In the genomic region with DNA sequence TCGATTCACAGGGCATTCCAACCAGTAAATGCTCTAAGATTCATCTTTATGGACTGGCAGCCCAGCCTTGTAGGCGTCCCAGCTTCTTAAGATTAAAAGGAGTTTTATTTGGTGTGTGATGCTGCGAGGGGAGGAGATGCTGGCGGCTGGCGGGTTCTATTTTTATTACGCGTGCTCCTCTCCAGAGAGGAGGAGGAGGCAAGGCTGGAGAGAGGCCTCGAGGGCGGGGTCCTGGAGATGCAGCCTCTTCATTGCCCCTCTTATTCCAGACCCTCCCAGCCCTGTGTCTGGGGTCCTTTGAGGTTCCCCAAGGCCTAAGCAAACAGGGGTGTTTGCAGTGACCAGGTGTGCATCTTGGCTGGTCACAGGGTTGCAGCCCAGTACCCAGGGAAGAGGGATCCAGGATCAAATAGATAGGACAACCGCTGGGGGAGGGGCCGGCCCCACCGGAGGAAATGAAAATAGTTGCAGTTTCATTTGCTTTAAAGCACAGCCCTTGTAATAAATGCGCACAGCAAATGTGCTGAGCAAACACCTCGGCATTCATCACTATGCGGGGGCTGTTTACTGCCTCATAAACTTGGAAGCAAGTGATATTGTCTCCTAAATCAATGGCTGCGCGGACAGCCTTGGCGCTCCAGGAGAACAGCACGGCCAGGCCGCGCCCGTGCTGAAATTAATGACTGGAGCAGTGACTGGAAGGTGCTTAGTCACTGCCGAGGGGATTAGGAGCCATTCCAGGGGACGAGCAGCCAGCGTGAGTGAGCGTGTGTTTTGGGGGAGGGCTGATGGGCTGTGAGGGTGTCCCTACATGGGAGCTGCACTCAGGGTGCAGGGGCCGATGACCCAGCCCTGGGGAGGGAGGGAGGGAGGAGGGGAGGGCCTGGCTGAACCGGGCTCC, we compare ENCODE assay signal across 1 cellular context.
TF ChIP-seq lines count a peak whose summit lies in the region.

No MANE protein-coding gene starts in this region.

TF ChIP-seq in GM12878, 131 proteins besides CTCF, POLR2A, EP300 and RAD21 (continued from another document):
- TF ChIP-seq, protein P1, sequence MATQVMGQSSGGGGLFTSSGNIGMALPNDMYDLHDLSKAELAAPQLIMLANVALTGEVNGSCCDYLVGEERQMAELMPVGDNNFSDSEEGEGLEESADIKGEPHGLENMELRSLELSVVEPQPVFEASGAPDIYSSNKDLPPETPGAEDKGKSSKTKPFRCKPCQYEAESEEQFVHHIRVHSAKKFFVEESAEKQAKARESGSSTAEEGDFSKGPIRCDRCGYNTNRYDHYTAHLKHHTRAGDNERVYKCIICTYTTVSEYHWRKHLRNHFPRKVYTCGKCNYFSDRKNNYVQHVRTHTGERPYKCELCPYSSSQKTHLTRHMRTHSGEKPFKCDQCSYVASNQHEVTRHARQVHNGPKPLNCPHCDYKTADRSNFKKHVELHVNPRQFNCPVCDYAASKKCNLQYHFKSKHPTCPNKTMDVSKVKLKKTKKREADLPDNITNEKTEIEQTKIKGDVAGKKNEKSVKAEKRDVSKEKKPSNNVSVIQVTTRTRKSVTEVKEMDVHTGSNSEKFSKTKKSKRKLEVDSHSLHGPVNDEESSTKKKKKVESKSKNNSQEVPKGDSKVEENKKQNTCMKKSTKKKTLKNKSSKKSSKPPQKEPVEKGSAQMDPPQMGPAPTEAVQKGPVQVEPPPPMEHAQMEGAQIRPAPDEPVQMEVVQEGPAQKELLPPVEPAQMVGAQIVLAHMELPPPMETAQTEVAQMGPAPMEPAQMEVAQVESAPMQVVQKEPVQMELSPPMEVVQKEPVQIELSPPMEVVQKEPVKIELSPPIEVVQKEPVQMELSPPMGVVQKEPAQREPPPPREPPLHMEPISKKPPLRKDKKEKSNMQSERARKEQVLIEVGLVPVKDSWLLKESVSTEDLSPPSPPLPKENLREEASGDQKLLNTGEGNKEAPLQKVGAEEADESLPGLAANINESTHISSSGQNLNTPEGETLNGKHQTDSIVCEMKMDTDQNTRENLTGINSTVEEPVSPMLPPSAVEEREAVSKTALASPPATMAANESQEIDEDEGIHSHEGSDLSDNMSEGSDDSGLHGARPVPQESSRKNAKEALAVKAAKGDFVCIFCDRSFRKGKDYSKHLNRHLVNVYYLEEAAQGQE (IDR thresholded peaks at IDR 0.05; ENCODE audit: low read depth, low read length): no peak
- TF ChIP-seq, protein P2, sequence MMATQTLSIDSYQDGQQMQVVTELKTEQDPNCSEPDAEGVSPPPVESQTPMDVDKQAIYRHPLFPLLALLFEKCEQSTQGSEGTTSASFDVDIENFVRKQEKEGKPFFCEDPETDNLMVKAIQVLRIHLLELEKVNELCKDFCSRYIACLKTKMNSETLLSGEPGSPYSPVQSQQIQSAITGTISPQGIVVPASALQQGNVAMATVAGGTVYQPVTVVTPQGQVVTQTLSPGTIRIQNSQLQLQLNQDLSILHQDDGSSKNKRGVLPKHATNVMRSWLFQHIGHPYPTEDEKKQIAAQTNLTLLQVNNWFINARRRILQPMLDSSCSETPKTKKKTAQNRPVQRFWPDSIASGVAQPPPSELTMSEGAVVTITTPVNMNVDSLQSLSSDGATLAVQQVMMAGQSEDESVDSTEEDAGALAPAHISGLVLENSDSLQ (IDR thresholded peaks at IDR 0.05): no peak
